In the genomic region with DNA sequence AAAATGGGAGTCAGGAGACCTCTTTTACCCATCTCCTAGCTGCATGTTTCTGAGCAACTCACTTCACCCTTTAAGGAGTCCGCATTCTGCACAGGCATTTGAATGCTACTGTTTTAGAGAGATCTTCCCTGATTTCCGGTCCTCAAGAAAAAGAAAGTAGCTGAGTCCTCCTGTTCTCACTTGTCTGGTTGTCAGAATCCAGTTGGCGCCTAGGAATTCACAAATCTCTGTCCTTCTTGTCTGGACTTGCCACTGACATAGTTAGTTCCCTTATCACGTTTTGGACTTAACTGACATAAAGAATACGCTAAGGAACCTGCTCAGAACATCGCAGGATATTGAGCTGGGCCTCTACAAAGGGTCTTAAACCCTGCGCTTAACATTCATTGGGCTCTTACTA, we compare ENCODE assay signal across 27 cellular contexts. TPM values are rescaled to one million over a fixed set of nuclear protein-coding genes. Genes with fewer than 3 reads are reported as not detected.
"Had no signal": no experiment of that assay in that cellular context is flagged by ENCODE, and none has a peak within 500 bp of the region (broad histone marks: within the 10 kb centered on the region; RNA-seq: fewer than 3 reads in every experiment).

No MANE protein-coding gene starts in this region.

- H3K27ac ChIP-seq: body of pancreas, dorsolateral prefrontal cortex, gastrocnemius medialis, heart left ventricle, left lung, right atrium auricular region, upper lobe of left lung had no signal

- H3K4me1 ChIP-seq: body of pancreas, gastrocnemius medialis, heart left ventricle, left lung, right atrium auricular region, upper lobe of left lung had no signal

- H3K36me3 ChIP-seq: gastrocnemius medialis, heart left ventricle, left lung, right atrium auricular region, upper lobe of left lung had no signal

- FAIRE-seq: colon had no signal

- DNase-seq: activated B cell treated with CpG ODN at 0.5 μM for 24 hours; activated CD4-positive, alpha-beta T cell treated with anti-CD3 and anti-CD28 coated beads for 4 hours; activated CD8-positive, alpha-beta T cell treated with anti-CD3 and anti-CD28 coated beads for 36 hours; activated naive CD4-positive, alpha-beta T cell treated with anti-CD3 and anti-CD28 coated beads for 36 hours; activated T-cell treated with anti-CD3 and anti-CD28 coated beads, Interleukin-2, amount 50 U/mL, for 24 hours; body of pancreas; central memory CD4-positive, alpha-beta T cell; dorsolateral prefrontal cortex; endodermal cell; erythroblast; gastrocnemius medialis; heart left ventricle; left lung; stimulated activated naive CD8-positive, alpha-beta T cell treated with anti-CD3 and anti-CD28 coated beads, Interleukin-15, amount 100 ng/mL, for 72 hours; SW 1271; T-helper 2 cell; upper lobe of left lung had no signal

- H3K27me3 ChIP-seq: gastrocnemius medialis, left lung, right atrium auricular region, upper lobe of left lung had no signal

- H3K9me3 ChIP-seq: body of pancreas, gastrocnemius medialis, heart left ventricle, left lung, right atrium auricular region, upper lobe of left lung had no signal

- H3K4me3 ChIP-seq: body of pancreas, dorsolateral prefrontal cortex, gastrocnemius medialis, heart left ventricle, left lung, right atrium auricular region, skin epidermis, upper lobe of left lung had no signal

- ATAC-seq: activated CD8-positive, alpha-beta T cell treated with anti-CD3 and anti-CD28 coated beads for 36 hours; body of pancreas; gastrocnemius medialis; heart left ventricle; left lung; stimulated activated naive CD8-positive, alpha-beta T cell treated with anti-CD3 and anti-CD28 coated beads, Interleukin-15, amount 100 ng/mL, for 72 hours had no signal

RNA-seq across cellular contexts. Expression of gene OR5P3, which starts 27.4 kb away (rescaled TPM):
- total RNA-seq: activated B cell treated with CpG ODN at 0.5 μM for 24 hours; activated CD8-positive, alpha-beta T cell treated with anti-CD3 and anti-CD28 coated beads for 36 hours; activated naive CD4-positive, alpha-beta T cell treated with anti-CD3 and anti-CD28 coated beads for 36 hours; gastrocnemius medialis; heart left ventricle; kidney epithelial cell; lung microvascular endothelial cell; mononuclear cell; osteoblast; progenitor cell of endocrine pancreas; right atrium auricular region; temporal lobe had no signal
- polyA plus RNA-seq: heart left ventricle, neural cell had no signal
